ENCODE assay signal across 1 cellular context in genomic region chr5:14873093-14873492, GRCh38.
TF ChIP-seq lines count a peak whose summit lies in the region.

No MANE protein-coding gene starts in this region.

TF ChIP-seq in H1, 55 proteins besides CTCF, POLR2A, EP300 and RAD21 (continued from another document):
- TF ChIP-seq CEBPB (IDR thresholded peaks at IDR 0.05; ENCODE audit: low read depth, low read length) (no peak), EZH2 (IDR thresholded peaks at IDR 0.05; ENCODE audit: low read depth, low read length, severe bottlenecking) (no peak), BACH1 (IDR thresholded peaks at IDR 0.05; ENCODE audit: low read length) (no peak)
